Comparison of ENCODE assay signal across 13 cellular contexts in the genomic region with DNA sequence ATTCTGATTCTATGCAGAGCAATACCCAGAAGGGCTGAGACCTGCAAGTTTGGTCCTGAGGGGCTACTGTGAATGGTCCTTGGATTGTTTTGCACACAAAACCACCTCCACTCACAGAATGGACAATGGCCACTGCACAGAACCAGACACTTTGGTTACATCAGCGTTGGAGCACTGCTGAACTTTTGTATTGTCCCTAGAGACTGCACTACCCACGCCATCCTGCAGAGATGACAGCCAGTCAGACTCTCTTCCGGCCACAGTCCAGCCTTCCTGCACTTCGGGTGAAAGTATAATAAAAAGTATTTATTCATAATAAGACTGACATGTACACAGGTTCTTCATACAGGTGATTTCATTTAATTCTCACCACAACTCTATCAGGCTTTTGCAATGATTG. TPM values are rescaled to one million over a fixed set of nuclear protein-coding genes. Genes with fewer than 3 reads are reported as not detected.
DNase-seq lines count a peak whose midpoint lies in the region; ATAC-seq and TF ChIP-seq lines count a peak whose summit lies in the region.
"Had no signal": no experiment of that assay in that cellular context is flagged by ENCODE, and none has a peak within 500 bp of the region (broad histone marks: within the 10 kb centered on the region; RNA-seq: fewer than 3 reads in every experiment).

No MANE protein-coding gene starts in this region.

- no peaks in the 10 kb centered on the region for H4K20me1 ChIP-seq in PC-3 (ENCODE audit: low read length)

- TF ChIP-seq CTCF in GM12875 (IDR thresholded peaks at IDR 0.05; ENCODE audit: borderline replicate concordance, insufficient read depth, low read depth, low read length) (0 out of 2 replicates have a peak, but pooled peaks have one; percentile 4), NB4 (IDR thresholded peaks at IDR 0.05; ENCODE audit: low read depth, low read length) (no peak), PC-3 (conservative IDR thresholded peaks at IDR 0.05; ENCODE audit: low read depth, low read length) (no peak)

- POLR2A ChIA-PET in PC-3 (lab: Charles Lee; ENCODE audit: unreplicated experiment): no interaction called here

- CTCF ChIA-PET in PC-3 (lab: Charles Lee): interaction anchor here (0.6 kb wide), 1 partner anchor 1728 kb away, joined by 3 read pairs; no protein-coding TSS in a partner anchor

- H3K9me2 ChIP-seq in PC-3 (replicated peaks; ENCODE audit: low read length): no peaks in the 10 kb centered on the region

- no peak overlapping the region for H3K9ac ChIP-seq in PC-3 (ENCODE audit: low read length)

- no peaks in the 10 kb centered on the region for H3K36me3 ChIP-seq in PC-3 (ENCODE audit: low read depth, low read length)

- no peak overlapping the region for H3K4me2 ChIP-seq in PC-3 (ENCODE audit: low read length)

- H3K27ac ChIP-seq in PC-3 (ENCODE audit: low read length): no peak overlapping the region

- ATAC-seq in GM19351 (IDR thresholded peaks at IDR 0.05; ENCODE audit: unreplicated experiment) (peak; percentile 97), HG02798 (IDR thresholded peaks at IDR 0.05; ENCODE audit: poor library complexity, unreplicated experiment) (peak; percentile 91), PC-3 (no peak)
- ATAC-seq: left colon, Panc1 had no signal

- DNase-seq in NB4 (ENCODE audit: low read depth): peak; percentile 33
- no peak for DNase-seq in foreskin melanocyte
- no peak for DNase-seq in HK-2 (ENCODE audit: unreplicated experiment)
- DNase-seq in nucleus accumbens (lab: John Stamatoyannopoulos, UW): no peak
- no peak for DNase-seq in PC-3
- DNase-seq: amygdala, H9, left colon, nephron progenitor cell had no signal

- H2AFZ ChIP-seq in PC-3 (ENCODE audit: low read length): no peak overlapping the region

- H3K27me3 ChIP-seq in PC-3 (ENCODE audit: low read length): no peaks in the 10 kb centered on the region

- no TSS peak for BruUV-seq in PC-3 (replicated peaks; lab: Mats Ljungman, UMichigan)

- intact Hi-C loops in PC-3 (cut with micrococcal nuclease): loop anchor here (10.0 kb wide), 1 partner anchor 145 kb away; no protein-coding TSS in a partner anchor

- no peak for TF ChIP-seq POLR2A in NB4 (IDR thresholded peaks at IDR 0.05; ENCODE audit: extremely low read depth, insufficient read length)

- H3K4me3 ChIP-seq in GM12875 (ENCODE audit: low read depth, low read length) (no peak overlapping the region), NB4 (ENCODE audit: low read depth, low read length) (no peak overlapping the region), PC-3 (ENCODE audit: low read length) (no peak overlapping the region)

- H3K4me1 ChIP-seq in PC-3 (ENCODE audit: insufficient read depth, low read length): no peaks in the 10 kb centered on the region

- H3K9me3 ChIP-seq in PC-3 (ENCODE audit: low read length): no peaks in the 10 kb centered on the region

- H3F3A ChIP-seq in PC-3 (ENCODE audit: low read length, unreplicated experiment): no peaks in the 10 kb centered on the region

- H3K79me2 ChIP-seq in PC-3 (ENCODE audit: low read length): no peaks in the 10 kb centered on the region

RNA-seq across cellular contexts. Expression of gene CELF4, which starts 35.7 kb away (rescaled TPM):
- 0.40 TPM in 1 of 2 replicates, not detected in the other for total RNA-seq in PC-3 (2014; rRNA removed)
